ENCODE assay signal across 1 cellular context in the genomic region with DNA sequence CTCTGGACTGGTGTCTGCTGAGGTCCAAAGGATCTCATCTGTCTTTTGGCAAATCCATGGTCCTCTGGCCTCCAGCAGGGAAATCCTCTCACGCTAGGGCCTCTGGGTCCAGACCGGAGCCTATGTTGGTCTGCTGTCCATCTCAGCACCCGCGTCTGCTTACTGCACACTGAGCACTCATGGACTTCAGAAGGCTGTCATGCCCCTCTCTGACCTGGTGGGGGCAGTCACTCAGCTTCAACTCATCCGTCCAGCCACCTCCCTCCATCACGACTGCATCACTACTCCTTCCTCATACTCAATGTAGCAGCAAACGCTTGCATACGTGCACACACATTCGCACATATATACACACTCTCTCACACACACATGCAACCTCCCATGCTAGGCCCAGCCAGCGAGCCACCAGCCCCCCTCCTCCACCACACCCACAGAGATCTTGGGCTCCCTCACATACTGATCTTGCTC.
TF ChIP-seq lines count a peak whose summit lies in the region.

No MANE protein-coding gene starts in this region.

TF ChIP-seq in A549, 52 proteins besides CTCF, POLR2A, EP300 and RAD21 (continued from another document):
- TF ChIP-seq, protein P1, sequence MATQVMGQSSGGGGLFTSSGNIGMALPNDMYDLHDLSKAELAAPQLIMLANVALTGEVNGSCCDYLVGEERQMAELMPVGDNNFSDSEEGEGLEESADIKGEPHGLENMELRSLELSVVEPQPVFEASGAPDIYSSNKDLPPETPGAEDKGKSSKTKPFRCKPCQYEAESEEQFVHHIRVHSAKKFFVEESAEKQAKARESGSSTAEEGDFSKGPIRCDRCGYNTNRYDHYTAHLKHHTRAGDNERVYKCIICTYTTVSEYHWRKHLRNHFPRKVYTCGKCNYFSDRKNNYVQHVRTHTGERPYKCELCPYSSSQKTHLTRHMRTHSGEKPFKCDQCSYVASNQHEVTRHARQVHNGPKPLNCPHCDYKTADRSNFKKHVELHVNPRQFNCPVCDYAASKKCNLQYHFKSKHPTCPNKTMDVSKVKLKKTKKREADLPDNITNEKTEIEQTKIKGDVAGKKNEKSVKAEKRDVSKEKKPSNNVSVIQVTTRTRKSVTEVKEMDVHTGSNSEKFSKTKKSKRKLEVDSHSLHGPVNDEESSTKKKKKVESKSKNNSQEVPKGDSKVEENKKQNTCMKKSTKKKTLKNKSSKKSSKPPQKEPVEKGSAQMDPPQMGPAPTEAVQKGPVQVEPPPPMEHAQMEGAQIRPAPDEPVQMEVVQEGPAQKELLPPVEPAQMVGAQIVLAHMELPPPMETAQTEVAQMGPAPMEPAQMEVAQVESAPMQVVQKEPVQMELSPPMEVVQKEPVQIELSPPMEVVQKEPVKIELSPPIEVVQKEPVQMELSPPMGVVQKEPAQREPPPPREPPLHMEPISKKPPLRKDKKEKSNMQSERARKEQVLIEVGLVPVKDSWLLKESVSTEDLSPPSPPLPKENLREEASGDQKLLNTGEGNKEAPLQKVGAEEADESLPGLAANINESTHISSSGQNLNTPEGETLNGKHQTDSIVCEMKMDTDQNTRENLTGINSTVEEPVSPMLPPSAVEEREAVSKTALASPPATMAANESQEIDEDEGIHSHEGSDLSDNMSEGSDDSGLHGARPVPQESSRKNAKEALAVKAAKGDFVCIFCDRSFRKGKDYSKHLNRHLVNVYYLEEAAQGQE (IDR thresholded peaks at IDR 0.05), result peak; percentile 52; the same call in 1 of the 2 replicates
